Comparison of ENCODE assay signal across 21 cellular contexts in genomic region chr10:118981946-118982345, GRCh38.
"Had no signal": no experiment of that assay in that cellular context is flagged by ENCODE, and none has a peak within 500 bp of the region (broad histone marks: within the 10 kb centered on the region; RNA-seq: fewer than 3 reads in every experiment).

No MANE protein-coding gene starts in this region.

- H3K27ac ChIP-seq: adrenal gland had no signal

- DNase-seq: activated CD4-positive, alpha-beta T cell treated with anti-CD3 and anti-CD28 coated beads for 48 hours; activated CD4-positive, alpha-beta T cell treated with anti-CD3 and anti-CD28 coated beads, Interleukin-2, amount 50 U/mL, for 4 hours; activated CD4-positive, CD25-positive, alpha-beta regulatory T cell treated with anti-CD3 and anti-CD28 coated beads, Interleukin-2, amount 50 U/mL, for 72 hours; activated CD8-positive, alpha-beta memory T cell treated with anti-CD3 and anti-CD28 coated beads, Interleukin-2, amount 50 U/mL, for 48 hours; activated CD8-positive, alpha-beta T cell treated with anti-CD3 and anti-CD28 coated beads, Interleukin-2, amount 10 ng/mL, durations not matched to agents 7 days and 5 days; activated naive CD4-positive, alpha-beta T cell treated with anti-CD3 and anti-CD28 coated beads, Interleukin-2, amount 50 U/mL, for 16 hours; activated naive CD8-positive, alpha-beta T cell treated with anti-CD3 and anti-CD28 coated beads, Interleukin-2, amount 10 ng/mL, durations not matched to agents 7 days and 5 days; activated T-cell treated with anti-CD3 and anti-CD28 coated beads, Interleukin-2, amount 50 U/mL, for 1 hour; anterior cingulate cortex; MM.1S; NCI-H1105; NCI-H1436; NCI-H1694 treated with DMSO at 0.1 percent for 48 hours; NCI-H2029 treated with DMSO at 0.1 percent for 48 hours; NCI-H510A treated with DMSO at 0.1 percent for 48 hours; NCI-H69; PC-3; SHP77 had no signal

- H3K36me3 ChIP-seq: adrenal gland had no signal

- H3K27me3 ChIP-seq: adrenal gland had no signal

- H3K4me3 Mint-ChIP-seq: activated CD8-positive, alpha-beta T cell treated with anti-CD3 and anti-CD28 coated beads, Interleukin-2, amount 10 ng/mL, durations not matched to agents 7 days and 5 days; activated naive CD8-positive, alpha-beta T cell treated with anti-CD3 and anti-CD28 coated beads, Interleukin-2, amount 10 ng/mL, durations not matched to agents 7 days and 5 days; T-helper 1 cell treated with Interleukin-12 subunit alpha and Interleukin-12 subunit beta and Interleukin-4 antibody, amounts not matched to agents 30 μg/mL and 1 μg/mL, for 36 hours; WTC11 had no signal

- H3K4me3 ChIP-seq: adrenal gland had no signal

- H3K27ac Mint-ChIP-seq: activated CD8-positive, alpha-beta T cell treated with anti-CD3 and anti-CD28 coated beads, Interleukin-2, amount 10 ng/mL, durations not matched to agents 7 days and 5 days; activated naive CD8-positive, alpha-beta T cell treated with anti-CD3 and anti-CD28 coated beads, Interleukin-2, amount 10 ng/mL, durations not matched to agents 7 days and 5 days; T-helper 1 cell treated with Interleukin-12 subunit alpha and Interleukin-12 subunit beta and Interleukin-4 antibody, amounts not matched to agents 30 μg/mL and 1 μg/mL, for 36 hours; WTC11 had no signal

- H3K4me1 ChIP-seq: adrenal gland had no signal
